In genomic region chr12:52380271-52380694, GRCh38 we compare ENCODE assay signal across 8 cellular contexts. TPM values are rescaled to one million over a fixed set of nuclear protein-coding genes. Genes with fewer than 3 reads are reported as not detected.
A peak's percentile ranks its signal among the peaks of the same experiment; 100 is the strongest.
DNase-seq lines count a peak whose midpoint lies in the region; ATAC-seq and TF ChIP-seq lines count a peak whose summit lies in the region.

No MANE protein-coding gene starts in this region.

- no peaks in the 10 kb centered on the region for H3K9me3 Mint-ChIP-seq in GM23338
- H3K9me3 Mint-ChIP-seq in type B pancreatic cell: no peaks in the 10 kb centered on the region
- no peaks in the 10 kb centered on the region for H3K9me3 Mint-ChIP-seq in stimulated activated effector memory CD8-positive, alpha-beta T cell treated with anti-CD3 and anti-CD28 coated beads, Interleukin-12 subunit alpha, Interleukin-12 subunit beta, amount 100 ng/mL, for 72 hours

- DNase-seq in A673 (ENCODE audit: low spot score): peak; percentile 37
- DNase-seq in GM23338 (ENCODE audit: low spot score): peak; percentile 54
- DNase-seq in WERI-Rb-1: peak; percentile 34
- peak in 2 of 3 donors; percentile 66 to 69 for DNase-seq in right cardiac atrium
- DNase-seq in type B pancreatic cell (ENCODE audit: extremely low spot score, unreplicated experiment): no peak
- no peak for DNase-seq in stimulated activated effector memory CD8-positive, alpha-beta T cell treated with anti-CD3 and anti-CD28 coated beads, Interleukin-12 subunit alpha, Interleukin-12 subunit beta, amount 100 ng/mL, for 72 hours (ENCODE audit: low spot score in 2 of 2)
- no peak for DNase-seq in GM19238 (ENCODE audit: insufficient read length, low spot score)

- no peaks in the 10 kb centered on the region for H4K20me1 ChIP-seq in GM23338 (replicated peaks; ENCODE audit: insufficient read depth)

- H3K9me3 ChIP-seq in A673 (ENCODE audit: low read depth, low read length, poor library complexity, severe bottlenecking) (no peaks in the 10 kb centered on the region), WERI-Rb-1 (ENCODE audit: severe bottlenecking) (no peaks in the 10 kb centered on the region), right cardiac atrium (ENCODE audit: control insufficient read depth, low read length) (no peaks in the 10 kb centered on the region)

- no peak overlapping the region for H3K27ac ChIP-seq in A673 (ENCODE audit: low read depth, low read length, poor library complexity, severe bottlenecking)
- no peak overlapping the region for H3K27ac ChIP-seq in GM23338 (ENCODE audit: low read depth)
- H3K27ac ChIP-seq in WERI-Rb-1: no peak overlapping the region
- no peak overlapping the region for H3K27ac ChIP-seq in right cardiac atrium (ENCODE audit: low read length)

- WGBS in right cardiac atrium: 55% methylated on average over 15 of the region's 15 CpGs

- CTCF ChIA-PET in A673 (lab: Charles Lee): interaction anchor here (1.0 kb wide), 1 partner anchor 19 kb away, joined by 3 read pairs; no protein-coding TSS in a partner anchor

- no peak overlapping the region for H3K4me2 ChIP-seq in GM23338

- H3K9me2 ChIP-seq in GM23338 (ENCODE audit: insufficient read depth): no peaks in the 10 kb centered on the region

- intact Hi-C loops in A673 (cut with micrococcal nuclease; ENCODE audit: unreplicated experiment) (no loop called here), right cardiac atrium (cut with DNase I) (no loop called here)

- H3K27ac Mint-ChIP-seq in GM23338 (no peak overlapping the region), type B pancreatic cell (no peak overlapping the region)
- no peak overlapping the region for H3K27ac Mint-ChIP-seq in stimulated activated effector memory CD8-positive, alpha-beta T cell treated with anti-CD3 and anti-CD28 coated beads, Interleukin-12 subunit alpha, Interleukin-12 subunit beta, amount 100 ng/mL, for 72 hours

- no peak overlapping the region for H2AFZ ChIP-seq in GM23338

- H3K4me1 ChIP-seq in A673 (ENCODE audit: insufficient read depth, low read length, poor library complexity, severe bottlenecking) (no peaks in the 10 kb centered on the region), GM23338 (ENCODE audit: insufficient read depth) (no peaks in the 10 kb centered on the region), right cardiac atrium (ENCODE audit: control insufficient read depth, insufficient read depth, low read length) (no peaks in the 10 kb centered on the region)

- H3K4me1 Mint-ChIP-seq in GM23338 (no peaks in the 10 kb centered on the region), type B pancreatic cell (ENCODE audit: unreplicated experiment) (no peaks in the 10 kb centered on the region)
- H3K4me1 Mint-ChIP-seq in stimulated activated effector memory CD8-positive, alpha-beta T cell treated with anti-CD3 and anti-CD28 coated beads, Interleukin-12 subunit alpha, Interleukin-12 subunit beta, amount 100 ng/mL, for 72 hours: peaks cover 10% of the 10 kb centered on the region

- H3F3A ChIP-seq in GM23338 (replicated peaks; ENCODE audit: low read depth): no peaks in the 10 kb centered on the region

- TF ChIP-seq CTCF in A673 (conservative IDR thresholded peaks at IDR 0.05; ENCODE audit: low read depth, low read length): peak; percentile 64
- TF ChIP-seq CTCF in GM23338 (conservative IDR thresholded peaks at IDR 0.05; ENCODE audit: low read depth in 2 of 2): peak; percentile 61 to 71
- TF ChIP-seq CTCF in WERI-Rb-1 (IDR thresholded peaks at IDR 0.05; ENCODE audit: low read depth, low read length): peak; percentile 65
- peak; percentile 63 for TF ChIP-seq CTCF in type B pancreatic cell (conservative IDR thresholded peaks at IDR 0.05)

- no peak overlapping the region for H3K4me3 Mint-ChIP-seq in GM23338
- H3K4me3 Mint-ChIP-seq in type B pancreatic cell: no peak overlapping the region
- H3K4me3 Mint-ChIP-seq in stimulated activated effector memory CD8-positive, alpha-beta T cell treated with anti-CD3 and anti-CD28 coated beads, Interleukin-12 subunit alpha, Interleukin-12 subunit beta, amount 100 ng/mL, for 72 hours: no peak overlapping the region

- no TSS peak for BruUV-seq in A673 (replicated peaks; lab: Mats Ljungman, UMichigan)

- H3K4me3 ChIP-seq in A673 (ENCODE audit: low read depth, low read length, poor library complexity, severe bottlenecking) (no peak overlapping the region), GM23338 (no peak overlapping the region), WERI-Rb-1 (ENCODE audit: low read depth, low read length) (no peak overlapping the region), right cardiac atrium (ENCODE audit: low read length) (no peak overlapping the region)

- H3K36me3 ChIP-seq in A673 (ENCODE audit: insufficient read depth, low read length, poor library complexity, severe bottlenecking) (no peaks in the 10 kb centered on the region), GM23338 (ENCODE audit: insufficient read depth) (no peaks in the 10 kb centered on the region), WERI-Rb-1 (no peaks in the 10 kb centered on the region)

- ATAC-seq in GM23338: peak; percentile 94
- peak in 1 of 2 donors; percentile 39 for ATAC-seq in right cardiac atrium
- ATAC-seq in GM21447 (IDR thresholded peaks at IDR 0.05; ENCODE audit: unreplicated experiment): no peak
- no peak for ATAC-seq in stimulated activated effector memory CD8-positive, alpha-beta T cell treated with anti-CD3 and anti-CD28 coated beads, Interleukin-12 subunit alpha, Interleukin-12 subunit beta, amount 100 ng/mL, for 72 hours

- H3K36me3 Mint-ChIP-seq in GM23338 (ENCODE audit: low read depth): no peaks in the 10 kb centered on the region
- H3K36me3 Mint-ChIP-seq in type B pancreatic cell: no peaks in the 10 kb centered on the region
- H3K36me3 Mint-ChIP-seq in stimulated activated effector memory CD8-positive, alpha-beta T cell treated with anti-CD3 and anti-CD28 coated beads, Interleukin-12 subunit alpha, Interleukin-12 subunit beta, amount 100 ng/mL, for 72 hours: no peaks in the 10 kb centered on the region

- H3K79me2 ChIP-seq in GM23338 (replicated peaks; ENCODE audit: insufficient read depth): no peaks in the 10 kb centered on the region

- H3K27me3 Mint-ChIP-seq in GM23338 (ENCODE audit: insufficient read depth, low read depth, poor library complexity) (peaks cover 3% of the 10 kb centered on the region), type B pancreatic cell (peaks cover 24% of the 10 kb centered on the region)

- POLR2A ChIA-PET in A673 (lab: Charles Lee; ENCODE audit: low non-redundant PET): no interaction called here

- H3K27me3 ChIP-seq in A673 (replicated peaks; ENCODE audit: insufficient read depth, low read depth, low read length, poor library complexity) (no peaks in the 10 kb centered on the region), GM23338 (ENCODE audit: insufficient read depth) (no peaks in the 10 kb centered on the region), WERI-Rb-1 (ENCODE audit: insufficient read depth, low read depth, severe bottlenecking) (peaks cover 73% of the 10 kb centered on the region), right cardiac atrium (ENCODE audit: control insufficient read depth, insufficient read depth) (no peaks in the 10 kb centered on the region)

TF ChIP-seq in GM23338, 12 proteins besides CTCF, POLR2A, EP300 and RAD21:
- no peak for TF ChIP-seq ETS1 (IDR thresholded peaks at IDR 0.05)
- TF ChIP-seq ZNF114 (CRISPR knock-in tag; IDR thresholded peaks at IDR 0.05): no peak
- TF ChIP-seq CREB1 (CRISPR knock-in tag; IDR thresholded peaks at IDR 0.05; ENCODE audit: low read depth): no peak
- no peak for TF ChIP-seq ZNF331 (CRISPR knock-in tag; IDR thresholded peaks at IDR 0.05; ENCODE audit: low read depth)
- TF ChIP-seq JUNB (IDR thresholded peaks at IDR 0.05; ENCODE audit: unreplicated experiment): no peak

RNA-seq across cellular contexts. Expression of gene KRT84, which starts 5.2 kb away (rescaled TPM):
- total RNA-seq in A673 (2021): not detected in 2 replicates
- total RNA-seq in GM23338 (2014; rRNA removed; shearing (Covaris generic)): not detected in 2 replicates
- not detected in 2 replicates for polyA plus RNA-seq in GM23338 (2016; fragmentation: Nextera tagmentation; extraction: Ambion mirVana)
- not detected for total RNA-seq in right cardiac atrium
- not detected for polyA plus RNA-seq in right cardiac atrium
- total RNA-seq in type B pancreatic cell (ENCODE audit: low replicate concordance): not detected in 2 replicates

RNA-seq across cellular contexts. Expression of gene KRT85, which starts 13.0 kb away (rescaled TPM):
- total RNA-seq in A673 (2021) (not detected in 2 replicates), right cardiac atrium (not detected), type B pancreatic cell (ENCODE audit: low replicate concordance) (not detected in 2 replicates)
- not detected in 2 replicates for total RNA-seq in GM23338 (2014; rRNA removed; shearing (Covaris generic))
- polyA plus RNA-seq in GM23338 (2016; fragmentation: Nextera tagmentation; extraction: Ambion mirVana) (not detected in 2 replicates), right cardiac atrium (not detected)

RNA-seq across cellular contexts. Expression of gene KRT82, which starts 25.9 kb away (rescaled TPM):
- total RNA-seq in A673 (2021) (not detected in 2 replicates), right cardiac atrium (not detected), type B pancreatic cell (ENCODE audit: low replicate concordance) (not detected in 2 replicates)
- not detected in 2 replicates for total RNA-seq in GM23338 (2014; rRNA removed; shearing (Covaris generic))
- polyA plus RNA-seq in GM23338 (2016; fragmentation: Nextera tagmentation; extraction: Ambion mirVana) (not detected in 2 replicates), right cardiac atrium (not detected)

RNA-seq across cellular contexts. Expression of gene KRT75, which starts 53.9 kb away (rescaled TPM):
- total RNA-seq in A673 (2021) (not detected in 2 replicates), right cardiac atrium (not detected), type B pancreatic cell (ENCODE audit: low replicate concordance) (not detected in 2 replicates)
- not detected in 2 replicates for total RNA-seq in GM23338 (2014; rRNA removed; shearing (Covaris generic))
- polyA plus RNA-seq in GM23338 (2016; fragmentation: Nextera tagmentation; extraction: Ambion mirVana) (not detected in 2 replicates), right cardiac atrium (0.07 TPM)

RNA-seq across cellular contexts. Expression of gene KRT83, which starts 59.1 kb away (rescaled TPM):
- total RNA-seq in A673 (2021) (not detected in 2 replicates), right cardiac atrium (not detected), type B pancreatic cell (ENCODE audit: low replicate concordance) (not detected in 2 replicates)
- not detected in 2 replicates for total RNA-seq in GM23338 (2014; rRNA removed; shearing (Covaris generic))
- polyA plus RNA-seq in GM23338 (2016; fragmentation: Nextera tagmentation; extraction: Ambion mirVana) (not detected in 2 replicates), right cardiac atrium (not detected)

Comparison
In these comparisons a context has a peak if more than half of its experiments do, and no peak if none do; other contexts are left out.
1. DNase-seq: peak in A673 (single experiment), GM23338 (single experiment), WERI-Rb-1 (single experiment) and right cardiac atrium (2 of 3); none in type B pancreatic cell (single experiment), stimulated activated effector memory CD8-positive, alpha-beta T cell treated with anti-CD3 and anti-CD28 coated beads, Interleukin-12 subunit alpha, Interleukin-12 subunit beta, amount 100 ng/mL, for 72 hours (0 of 2) and GM19238 (single experiment).
2. Peak in every context shown above with its lines, with median percentiles within 50 percentile points of each other: CTCF ChIP-seq.